In genomic region chr5:179278119-179278518, GRCh38 we compare ENCODE assay signal across 25 cellular contexts.
DNase-seq lines count a peak whose midpoint lies in the region; ATAC-seq, FAIRE-seq and TF ChIP-seq lines count a peak whose summit lies in the region.
"Had no signal": no experiment of that assay in that cellular context is flagged by ENCODE, and none has a peak within 500 bp of the region (broad histone marks: within the 10 kb centered on the region; RNA-seq: fewer than 3 reads in every experiment).

No MANE protein-coding gene starts in this region.

- H3K27me3 ChIP-seq in left ventricle myocardium inferior (ENCODE audit: low read depth), result peaks cover 20% of the 10 kb centered on the region
- H3K27me3 ChIP-seq in uterus, result no peaks in the 10 kb centered on the region
- H3K27me3 ChIP-seq: cardiac muscle cell, stomach, upper lobe of right lung had no signal

- H3K27ac ChIP-seq in left ventricle myocardium inferior (replicated peaks), result no peak overlapping the region
- no peak overlapping the region for H3K27ac ChIP-seq in kidney (ENCODE audit: low read depth in 2 of 2, low read length in 2 of 2)
- peak overlapping the region; percentile 65 to 74 for H3K27ac ChIP-seq in uterus
- H3K27ac ChIP-seq: cardiac muscle cell, epithelial cell of prostate, upper lobe of right lung had no signal

- H3K4me1 ChIP-seq in left ventricle myocardium inferior, result peaks cover 20% of the 10 kb centered on the region
- H3K4me1 ChIP-seq in kidney (ENCODE audit: control insufficient read depth in 1 of 2, insufficient read depth in 1 of 2, low read depth in 1 of 2, low read length in 2 of 2), result peaks cover 0 to 9% of the 10 kb centered on the region in 2 donors
- peaks cover 8 to 35% of the 10 kb centered on the region in 2 donors for H3K4me1 ChIP-seq in uterus

- intact Hi-C loops in left cardiac atrium (cut with DNase I), result no loop called here
- intact Hi-C loops in left ventricle myocardium inferior (cut with micrococcal nuclease), result no loop called here
- intact Hi-C loops in kidney (cut with DNase I), result no loop called here
- intact Hi-C loops in uterus (cut with DNase I; ENCODE audit: low total_unique reads), result no loop called here

- H3K36me3 ChIP-seq in left ventricle myocardium inferior, result no peaks in the 10 kb centered on the region
- no peaks in the 10 kb centered on the region for H3K36me3 ChIP-seq in kidney (ENCODE audit: control insufficient read depth in 1 of 2, insufficient read depth in 2 of 2, low read length in 2 of 2)
- H3K36me3 ChIP-seq in uterus, result no peaks in the 10 kb centered on the region
- H3K36me3 ChIP-seq: cardiac muscle cell, stomach, upper lobe of right lung had no signal

- TF ChIP-seq CTCF in left ventricle myocardium inferior (IDR thresholded peaks at IDR 0.05; ENCODE audit: borderline replicate concordance), result no peak
- TF ChIP-seq CTCF in kidney (IDR thresholded peaks at IDR 0.05; ENCODE audit: borderline replicate concordance, extremely low read depth, insufficient read depth), result no peak
- TF ChIP-seq CTCF in uterus (IDR thresholded peaks at IDR 0.05), result no peak

- peaks cover 10% of the 10 kb centered on the region for H3K9me3 ChIP-seq in left ventricle myocardium inferior (replicated peaks)
- no peaks in the 10 kb centered on the region for H3K9me3 ChIP-seq in kidney (ENCODE audit: control insufficient read depth in 1 of 2, low read length in 2 of 2)
- H3K9me3 ChIP-seq in uterus, result no peaks in the 10 kb centered on the region
- H3K9me3 ChIP-seq: stomach, upper lobe of right lung had no signal

- DNase-seq in left cardiac atrium, result peak; percentile 11
- DNase-seq in left ventricle myocardium inferior, result no peak
- DNase-seq in SW480 (ENCODE audit: low spot score), result peak; percentile 20
- DNase-seq in kidney, result peak; percentile 34
- no peak for DNase-seq in uterus
- DNase-seq in AG08396 (ENCODE audit: low spot score), result no peak
- DNase-seq: activated T-cell treated with anti-CD3 and anti-CD28 coated beads, Interleukin-2, amount 50 U/mL, for 1 hour; amygdala; DMS53; HCEC 1CT; hippocampal formation; KG1; MV-4-11; naive B cell; NCI-H1930; occipital lobe; OCI-M1; stomach; T-cell; upper lobe of right lung had no signal

- TF ChIP-seq POLR2A in uterus (IDR thresholded peaks at IDR 0.05), result no peak

- H3K4me3 ChIP-seq in left ventricle myocardium inferior (no peak overlapping the region), kidney (ENCODE audit: low read length in 2 of 2) (no peak overlapping the region), uterus (no peak overlapping the region)
- H3K4me3 ChIP-seq: cardiac muscle cell, stomach, upper lobe of right lung had no signal

- no peak overlapping the region for H3K9ac ChIP-seq in kidney (ENCODE audit: low read length in 2 of 2)

- ATAC-seq in left cardiac atrium, result no peak
- ATAC-seq in GM19035 (IDR thresholded peaks at IDR 0.05; ENCODE audit: unreplicated experiment), result no peak
- ATAC-seq in GM21737 (IDR thresholded peaks at IDR 0.05; ENCODE audit: unreplicated experiment), result no peak
- ATAC-seq: T-cell, upper lobe of right lung had no signal

- no peak for FAIRE-seq in kidney (lab: Jason Lieb, UNC)
- FAIRE-seq: islet of Langerhans had no signal

Comparison
In these comparisons a context has a peak if more than half of its experiments do, and no peak if none do; other contexts are left out.
1. DNase-seq: peak in left cardiac atrium (single experiment), SW480 (single experiment) and kidney (single experiment); none in left ventricle myocardium inferior (single experiment), uterus (0 of 2) and AG08396 (single experiment).
2. H3K27ac ChIP-seq: peak in uterus (2 of 2); none in left ventricle myocardium inferior (single experiment) and kidney (0 of 2).